ENCODE assay signal across 9 cellular contexts in the genomic region with DNA sequence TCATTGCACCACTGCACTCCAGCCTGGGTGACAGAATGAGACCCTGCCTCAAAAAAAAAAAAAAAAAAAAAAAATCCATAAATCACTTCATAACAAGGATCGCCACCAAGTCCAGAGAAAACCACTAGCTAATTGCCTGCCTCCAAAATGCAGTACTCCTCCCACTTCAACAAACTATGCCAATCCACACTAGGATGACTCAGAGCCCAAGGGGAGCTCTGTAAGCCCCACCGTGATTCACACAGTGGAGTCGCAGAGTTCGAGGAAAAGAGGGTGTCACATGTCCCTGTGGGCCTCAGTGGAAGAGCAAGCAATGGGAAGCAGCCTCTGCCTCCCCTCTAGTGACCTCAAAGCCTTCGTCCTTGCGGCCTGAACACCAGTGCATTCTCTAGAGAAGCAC. TPM values are rescaled to one million over a fixed set of nuclear protein-coding genes. Genes with fewer than 3 reads are reported as not detected.
DNase-seq lines count a peak whose midpoint lies in the region; ATAC-seq and TF ChIP-seq lines count a peak whose summit lies in the region.
"Had no signal": no experiment of that assay in that cellular context is flagged by ENCODE, and none has a peak within 500 bp of the region (broad histone marks: within the 10 kb centered on the region; RNA-seq: fewer than 3 reads in every experiment).

No MANE protein-coding gene starts in this region.

- H3K36me3 ChIP-seq in MG63: peaks cover 100% of the 10 kb centered on the region

- no peaks in the 10 kb centered on the region for H3K9me3 ChIP-seq in MG63

- intact Hi-C loops in sciatic nerve (cut with DNase I): no loop called here

- no peak overlapping the region for H3K4me3 ChIP-seq in MG63
- H3K4me3 ChIP-seq in cardiac fibroblast (replicated peaks in 1 of 2; ENCODE audit: low read depth in 2 of 2, low read length in 2 of 2): no peak overlapping the region
- H3K4me3 ChIP-seq: cardiac muscle cell had no signal

- DNase-seq in EL: peak; percentile 96
- peak; percentile 88 for DNase-seq in MG63
- peak; percentile 79 to 94 for DNase-seq in cardiac fibroblast (ENCODE audit: low read depth in 2 of 2)
- no peak for DNase-seq in sciatic nerve (ENCODE audit: low spot score)
- DNase-seq in DMS 273 (lab: John Stamatoyannopoulos, UW; ENCODE audit: unreplicated experiment): no peak
- DNase-seq in NCI-H1048 (lab: John Stamatoyannopoulos, UW): no peak

- no peak for TF ChIP-seq CTCF in cardiac fibroblast (IDR thresholded peaks at IDR 0.05; ENCODE audit: low read depth, low read length)

- H3K27me3 ChIP-seq in MG63: no peaks in the 10 kb centered on the region
- H3K27me3 ChIP-seq: cardiac muscle cell had no signal

- ATAC-seq in sciatic nerve (peak; percentile 58), GM19455 (IDR thresholded peaks at IDR 0.05; ENCODE audit: unreplicated experiment) (no peak), HG03095 (IDR thresholded peaks at IDR 0.05; ENCODE audit: unreplicated experiment) (no peak)

RNA-seq across cellular contexts. Expression of a gene that starts 9.1 kb away (rescaled TPM):
- 9.5 and 38.6 TPM in 2 replicates for total RNA-seq in MG63 (2014; rRNA removed; shearing (Covaris generic); ENCODE audit: low replicate concordance)
- 30.8 TPM for total RNA-seq in sciatic nerve

RNA-seq across cellular contexts. Expression of a gene that starts 46.6 kb away (rescaled TPM):
- 6.2 and 13.2 TPM in 2 replicates for total RNA-seq in MG63 (2014; rRNA removed; shearing (Covaris generic); ENCODE audit: low replicate concordance)
- 40.9 TPM for total RNA-seq in sciatic nerve

Comparison
In these comparisons a context has a peak if more than half of its experiments do, and no peak if none do; other contexts are left out.
1. DNase-seq: peak in EL (single experiment), MG63 (single experiment) and cardiac fibroblast (2 of 2); none in sciatic nerve (single experiment), DMS 273 (single experiment) and NCI-H1048 (single experiment).